26 cellular contexts compared by ENCODE assay signal in genomic region chr4:177802149-177802548, GRCh38.
"Had no signal": no experiment of that assay in that cellular context is flagged by ENCODE, and none has a peak within 500 bp of the region (broad histone marks: within the 10 kb centered on the region; RNA-seq: fewer than 3 reads in every experiment).

No MANE protein-coding gene starts in this region.

- H3K36me3 ChIP-seq: MG63, Peyer's patch, SJSA1 had no signal

- H3K27ac ChIP-seq: Peyer's patch, SJSA1 had no signal

- DNase-seq: activated B cell treated with CpG ODN at 0.5 μM for 24 hours; activated CD4-positive, alpha-beta T cell treated with anti-CD3 and anti-CD28 coated beads for 1 hour; activated CD4-positive, alpha-beta T cell treated with anti-CD3 and anti-CD28 coated beads, Interleukin-2, amount 10 ng/mL, durations not matched to agents 24 days and 14 days; activated CD4-positive, alpha-beta T cell treated with anti-CD3 and anti-CD28 coated beads, Interleukin-2, amount 50 U/mL, for 48 hours; activated gamma-delta T cell; activated naive CD4-positive, alpha-beta T cell treated with anti-CD3 and anti-CD28 coated beads for 36 hours; activated T-cell treated with anti-CD3 and anti-CD28 coated beads, Interleukin-2, amount 50 U/mL, for 4 hours; amygdala; MG63; MV-4-11; NCI-H1092 treated with DMSO at 0.1 percent for 48 hours; NCI-H1417 treated with DMSO at 0.1 percent for 48 hours; NCI-H1694 treated with DMSO at 0.1 percent for 48 hours; NCI-H2029 treated with DMSO at 0.1 percent for 48 hours; NCI-H2171; NCI-H2227 treated with DMSO at 0.1 percent for 48 hours; NCI-H446 treated with DMSO at 0.1 percent for 48 hours; NCI-H526 treated with DMSO at 0.1 percent for 48 hours; Peyer's patch; SHP77 had no signal

- H3K27me3 Mint-ChIP-seq: activated B cell treated with CpG ODN at 0.5 μM for 24 hours; activated CD4-positive, alpha-beta T cell treated with anti-CD3 and anti-CD28 coated beads, Interleukin-2, amount 10 ng/mL, durations not matched to agents 24 days and 14 days; activated naive CD8-positive, alpha-beta T cell; activated T-helper 17 cell treated with anti-CD3 and anti-CD28 coated beads, Interleukin-2, amount 50 U/mL, for 72 hours; central memory CD8-positive, alpha-beta T cell had no signal

- H3K9me3 ChIP-seq: MG63, Peyer's patch, SJSA1 had no signal

- H3K4me1 ChIP-seq: Peyer's patch, SJSA1 had no signal

- H3K4me3 ChIP-seq: MG63, Peyer's patch, SJSA1 had no signal

- H3K27ac Mint-ChIP-seq: activated B cell treated with CpG ODN at 0.5 μM for 24 hours; activated CD4-positive, alpha-beta T cell treated with anti-CD3 and anti-CD28 coated beads, Interleukin-2, amount 10 ng/mL, durations not matched to agents 24 days and 14 days; activated naive CD4-positive, alpha-beta T cell treated with anti-CD3 and anti-CD28 coated beads for 36 hours; activated naive CD8-positive, alpha-beta T cell; activated T-helper 17 cell treated with anti-CD3 and anti-CD28 coated beads, Interleukin-2, amount 50 U/mL, for 72 hours; T-helper 1 cell treated with Interleukin-12 subunit alpha and Interleukin-12 subunit beta and Interleukin-4 antibody, amounts not matched to agents 30 μg/mL and 1 μg/mL, for 36 hours had no signal

- H3K4me1 Mint-ChIP-seq: activated B cell treated with CpG ODN at 0.5 μM for 24 hours; activated CD4-positive, alpha-beta T cell treated with anti-CD3 and anti-CD28 coated beads, Interleukin-2, amount 10 ng/mL, durations not matched to agents 24 days and 14 days; activated T-helper 17 cell treated with anti-CD3 and anti-CD28 coated beads, Interleukin-2, amount 50 U/mL, for 72 hours; central memory CD8-positive, alpha-beta T cell had no signal

- H3K4me3 Mint-ChIP-seq: activated B cell treated with CpG ODN at 0.5 μM for 24 hours; activated CD4-positive, alpha-beta T cell treated with anti-CD3 and anti-CD28 coated beads, Interleukin-2, amount 10 ng/mL, durations not matched to agents 24 days and 14 days; activated naive CD4-positive, alpha-beta T cell treated with anti-CD3 and anti-CD28 coated beads for 36 hours; activated naive CD8-positive, alpha-beta T cell; activated T-cell treated with anti-CD3 and anti-CD28 coated beads, Interleukin-2, amount 50 U/mL, for 4 hours; activated T-helper 17 cell treated with anti-CD3 and anti-CD28 coated beads, Interleukin-2, amount 50 U/mL, for 72 hours; brain; central memory CD8-positive, alpha-beta T cell; T-helper 1 cell treated with Interleukin-12 subunit alpha and Interleukin-12 subunit beta and Interleukin-4 antibody, amounts not matched to agents 30 μg/mL and 1 μg/mL, for 36 hours had no signal

- H3K36me3 Mint-ChIP-seq: activated naive CD8-positive, alpha-beta T cell; brain had no signal

- H3K9me3 Mint-ChIP-seq: activated B cell treated with CpG ODN at 0.5 μM for 24 hours; activated CD4-positive, alpha-beta T cell treated with anti-CD3 and anti-CD28 coated beads, Interleukin-2, amount 10 ng/mL, durations not matched to agents 24 days and 14 days; activated naive CD4-positive, alpha-beta T cell treated with anti-CD3 and anti-CD28 coated beads for 36 hours; activated T-cell treated with anti-CD3 and anti-CD28 coated beads, Interleukin-2, amount 50 U/mL, for 4 hours; activated T-helper 17 cell treated with anti-CD3 and anti-CD28 coated beads, Interleukin-2, amount 50 U/mL, for 72 hours; brain; central memory CD8-positive, alpha-beta T cell; T-helper 1 cell treated with Interleukin-12 subunit alpha and Interleukin-12 subunit beta and Interleukin-4 antibody, amounts not matched to agents 30 μg/mL and 1 μg/mL, for 36 hours had no signal

- ATAC-seq: activated T-cell treated with anti-CD3 and anti-CD28 coated beads, Interleukin-2, amount 50 U/mL, for 4 hours; activated T-helper 17 cell treated with anti-CD3 and anti-CD28 coated beads, Interleukin-2, amount 50 U/mL, for 72 hours had no signal
